ENCODE assay signal across 8 cellular contexts in genomic region chr1:77682442-77683141, GRCh38. TPM values are rescaled to one million over a fixed set of nuclear protein-coding genes. Genes with fewer than 3 reads are reported as not detected.
A peak's percentile ranks its signal among the peaks of the same experiment; 100 is the strongest.
DNase-seq lines count a peak whose midpoint lies in the region; ATAC-seq and TF ChIP-seq lines count a peak whose summit lies in the region.

Gene ZZZ3, minus strand, starts transcription at chr1:77682658. Its CDS starts 49,304 bp downstream, at chr1:77633354.

- H3K4me3 ChIP-seq in thymus (ENCODE audit: low read length): peak within 1 kb of the TSS; percentile 91

- POLR2A ChIA-PET in GM10248 (lab: Yijun Ruan, JAX): interaction anchor here (0.8 to 1.2 kb wide), 3 partner anchors 296 to 1896 kb away, joined by 5 to 15 read pairs (median 7); partner anchors contain the start of genes DNAJB4 and FUBP1

- no peaks in the 10 kb centered on the region for H3K9me3 ChIP-seq in thymus (ENCODE audit: control insufficient read depth)

- peak within 1 kb of the TSS; percentile 89 for H3K4me3 Mint-ChIP-seq in activated naive CD8-positive, alpha-beta T cell
- peak within 1 kb of the TSS; percentile 92 for H3K4me3 Mint-ChIP-seq in glutamatergic neuron (ENCODE audit: unreplicated experiment)
- peak within 1 kb of the TSS; percentile 84 for H3K4me3 Mint-ChIP-seq in osteocyte (ENCODE audit: unreplicated experiment)

- CTCF ChIA-PET in GM10248 (lab: Yijun Ruan, JAX): interaction anchor here (0.7 to 3.2 kb wide), 10 partner anchors 9 to 97 kb away, joined by 3 to 15 read pairs (median 4); no protein-coding TSS in a partner anchor

- no peaks in the 10 kb centered on the region for H3K27me3 Mint-ChIP-seq in activated naive CD8-positive, alpha-beta T cell
- H3K27me3 Mint-ChIP-seq in glutamatergic neuron (ENCODE audit: unreplicated experiment) (peaks cover 18% of the 10 kb centered on the region), osteocyte (ENCODE audit: unreplicated experiment) (no peaks in the 10 kb centered on the region)

- H3K4me1 Mint-ChIP-seq in activated naive CD8-positive, alpha-beta T cell (ENCODE audit: low read depth): peaks cover 47% of the 10 kb centered on the region
- H3K4me1 Mint-ChIP-seq in glutamatergic neuron (ENCODE audit: low read depth, unreplicated experiment) (peaks cover 15% of the 10 kb centered on the region), osteocyte (ENCODE audit: unreplicated experiment) (peaks cover 38% of the 10 kb centered on the region)

- WGBS in thymus: under 1% methylated on average over 57 of the region's 57 CpGs

- TF ChIP-seq CTCF in GM10248 (IDR thresholded peaks at IDR 0.05; ENCODE audit: control extremely low read depth, extremely low read depth, low read depth, missing control alignments): no peak
- no peak for TF ChIP-seq CTCF in glutamatergic neuron (IDR thresholded peaks at IDR 0.05; ENCODE audit: partially characterized antibody, unreplicated experiment)
- no peak for TF ChIP-seq CTCF in osteocyte (IDR thresholded peaks at IDR 0.05)

- DNase-seq in GM10248 (ENCODE audit: extremely low spot score): peak; percentile 87
- peak; percentile 95 for DNase-seq in NCI-H1092 treated with DMSO at 0.1 percent for 48 hours (lab: John Stamatoyannopoulos, UW)
- peak; percentile 92 for DNase-seq in SKM-1 (lab: John Stamatoyannopoulos, UW; ENCODE audit: unreplicated experiment)
- peak; percentile 95 for DNase-seq in glutamatergic neuron
- peak; percentile 97 for DNase-seq in osteocyte (ENCODE audit: extremely low spot score, unreplicated experiment)

- H3K27ac Mint-ChIP-seq in activated naive CD8-positive, alpha-beta T cell: peak within 1 kb of the TSS; percentile 94
- H3K27ac Mint-ChIP-seq in glutamatergic neuron (ENCODE audit: unreplicated experiment) (peak within 1 kb of the TSS; percentile 98), osteocyte (ENCODE audit: unreplicated experiment) (peak within 1 kb of the TSS; percentile 98)

- no peaks in the 10 kb centered on the region for H3K27me3 ChIP-seq in thymus (ENCODE audit: control insufficient read depth, insufficient read depth)

- peak within 1 kb of the TSS; percentile 100 for H3K27ac ChIP-seq in thymus (ENCODE audit: low read depth)

- ATAC-seq in HG02610 (IDR thresholded peaks at IDR 0.05; ENCODE audit: unreplicated experiment): peak; percentile 73

- H3K36me3 ChIP-seq in thymus (ENCODE audit: control insufficient read depth, insufficient read depth): no peaks in the 10 kb centered on the region

- no peaks in the 10 kb centered on the region for H3K36me3 Mint-ChIP-seq in activated naive CD8-positive, alpha-beta T cell
- H3K36me3 Mint-ChIP-seq in glutamatergic neuron (ENCODE audit: unreplicated experiment) (no peaks in the 10 kb centered on the region), osteocyte (ENCODE audit: unreplicated experiment) (no peaks in the 10 kb centered on the region)

- H3K9me3 Mint-ChIP-seq in activated naive CD8-positive, alpha-beta T cell (ENCODE audit: low read depth): no peaks in the 10 kb centered on the region
- H3K9me3 Mint-ChIP-seq in glutamatergic neuron (ENCODE audit: unreplicated experiment) (peaks cover 13% of the 10 kb centered on the region), osteocyte (ENCODE audit: unreplicated experiment) (no peaks in the 10 kb centered on the region)

- peaks cover 8% of the 10 kb centered on the region for H3K4me1 ChIP-seq in thymus (ENCODE audit: control insufficient read depth, insufficient read depth, low read length)

RNA-seq across cellular contexts. Expression of gene ZZZ3, which starts in this region (rescaled TPM):
- total RNA-seq in glutamatergic neuron (ENCODE audit: unreplicated experiment) (36.7 TPM), osteocyte (51.5 and 54.3 TPM in 2 replicates)
- polyA plus RNA-seq in thymus: 20.6 TPM

Comparison
In these comparisons a context has a peak if more than half of its experiments do, and no peak if none do; other contexts are left out.
1. Peak in every context shown above with its lines: DNase-seq, ATAC-seq, H3K4me3 ChIP-seq and H3K27ac ChIP-seq.